Comparison of ENCODE assay signal across 1 cellular context in the genomic region with DNA sequence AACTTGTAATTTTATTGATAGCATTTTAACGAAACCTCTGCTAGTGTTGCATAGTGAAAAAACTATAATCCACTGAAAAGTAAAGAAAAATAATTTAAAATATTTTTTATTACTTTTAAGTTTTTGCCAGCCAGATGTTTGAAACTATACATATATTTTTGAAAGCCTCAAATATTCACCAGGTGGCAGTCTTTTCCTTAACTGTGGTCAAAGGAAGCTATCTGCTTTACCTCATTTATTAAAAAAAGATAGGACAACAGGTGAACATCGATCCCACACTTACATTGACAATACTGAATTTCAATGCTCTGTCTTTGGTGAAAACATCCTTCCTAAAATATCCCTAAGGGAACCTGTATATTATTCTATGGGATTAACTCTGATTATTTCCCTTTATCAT.
TF ChIP-seq lines count a peak whose summit lies in the region.

No MANE protein-coding gene starts in this region.

TF ChIP-seq in Ishikawa, 13 proteins besides CTCF, POLR2A, EP300 and RAD21 (continued from another document):
- TF ChIP-seq FOXM1 (IDR thresholded peaks at IDR 0.05; ENCODE audit: borderline replicate concordance, low read depth) (no peak), TEAD4 (IDR thresholded peaks at IDR 0.05) (no peak), TCF12 (IDR thresholded peaks at IDR 0.05; ENCODE audit: low read depth) (no peak), EGR1 (IDR thresholded peaks at IDR 0.05) (no peak), CREB1 (IDR thresholded peaks at IDR 0.05; ENCODE audit: low read depth) (no peak)
TF ChIP-seq in Ishikawa: peak in this region for 0.
